1 cellular context compared by ENCODE assay signal in the genomic region with DNA sequence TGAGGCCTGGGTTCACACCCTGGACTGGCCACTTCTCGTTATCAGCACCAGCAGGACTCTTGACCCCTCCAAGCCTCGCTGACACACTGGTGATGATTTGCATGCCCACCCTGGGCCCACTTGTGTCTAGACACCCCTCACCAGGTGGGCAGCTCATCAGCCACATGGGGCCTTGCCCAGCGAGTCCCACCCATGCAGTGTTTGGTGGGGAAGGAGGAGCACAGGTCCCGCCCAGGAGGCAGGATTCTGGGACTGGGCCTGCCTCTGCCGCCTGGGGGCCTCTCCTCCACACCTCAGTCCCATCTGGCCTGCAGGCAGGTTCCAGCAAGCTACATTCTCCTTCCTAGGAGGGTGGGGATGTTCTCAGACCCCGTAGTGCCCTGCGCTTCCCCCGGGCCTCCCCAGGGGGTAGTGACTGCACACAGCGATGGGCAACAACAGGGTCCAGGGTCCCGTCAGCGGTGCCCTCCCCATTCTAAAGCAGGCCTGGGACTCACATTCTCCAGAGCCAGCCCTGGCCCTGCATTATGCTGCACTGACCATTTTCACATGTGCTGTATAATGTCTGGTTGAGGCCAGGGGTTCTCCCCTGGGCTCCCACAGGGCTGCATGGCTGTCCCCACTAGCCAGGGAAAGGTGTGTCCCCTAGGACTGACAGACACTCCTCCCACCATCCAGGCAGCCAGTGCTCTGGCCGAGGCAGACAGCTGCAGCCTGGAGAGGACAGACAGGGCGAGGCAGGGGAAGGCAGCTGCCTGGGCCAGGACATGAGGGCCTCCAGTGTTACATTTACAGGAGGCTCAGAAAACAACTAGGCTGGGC.
TF ChIP-seq lines count a peak whose summit lies in the region.

No MANE protein-coding gene starts in this region.

TF ChIP-seq in HepG2, 621 proteins besides CTCF, POLR2A, EP300 and RAD21 (continued from another document):
- TF ChIP-seq, protein P1, sequence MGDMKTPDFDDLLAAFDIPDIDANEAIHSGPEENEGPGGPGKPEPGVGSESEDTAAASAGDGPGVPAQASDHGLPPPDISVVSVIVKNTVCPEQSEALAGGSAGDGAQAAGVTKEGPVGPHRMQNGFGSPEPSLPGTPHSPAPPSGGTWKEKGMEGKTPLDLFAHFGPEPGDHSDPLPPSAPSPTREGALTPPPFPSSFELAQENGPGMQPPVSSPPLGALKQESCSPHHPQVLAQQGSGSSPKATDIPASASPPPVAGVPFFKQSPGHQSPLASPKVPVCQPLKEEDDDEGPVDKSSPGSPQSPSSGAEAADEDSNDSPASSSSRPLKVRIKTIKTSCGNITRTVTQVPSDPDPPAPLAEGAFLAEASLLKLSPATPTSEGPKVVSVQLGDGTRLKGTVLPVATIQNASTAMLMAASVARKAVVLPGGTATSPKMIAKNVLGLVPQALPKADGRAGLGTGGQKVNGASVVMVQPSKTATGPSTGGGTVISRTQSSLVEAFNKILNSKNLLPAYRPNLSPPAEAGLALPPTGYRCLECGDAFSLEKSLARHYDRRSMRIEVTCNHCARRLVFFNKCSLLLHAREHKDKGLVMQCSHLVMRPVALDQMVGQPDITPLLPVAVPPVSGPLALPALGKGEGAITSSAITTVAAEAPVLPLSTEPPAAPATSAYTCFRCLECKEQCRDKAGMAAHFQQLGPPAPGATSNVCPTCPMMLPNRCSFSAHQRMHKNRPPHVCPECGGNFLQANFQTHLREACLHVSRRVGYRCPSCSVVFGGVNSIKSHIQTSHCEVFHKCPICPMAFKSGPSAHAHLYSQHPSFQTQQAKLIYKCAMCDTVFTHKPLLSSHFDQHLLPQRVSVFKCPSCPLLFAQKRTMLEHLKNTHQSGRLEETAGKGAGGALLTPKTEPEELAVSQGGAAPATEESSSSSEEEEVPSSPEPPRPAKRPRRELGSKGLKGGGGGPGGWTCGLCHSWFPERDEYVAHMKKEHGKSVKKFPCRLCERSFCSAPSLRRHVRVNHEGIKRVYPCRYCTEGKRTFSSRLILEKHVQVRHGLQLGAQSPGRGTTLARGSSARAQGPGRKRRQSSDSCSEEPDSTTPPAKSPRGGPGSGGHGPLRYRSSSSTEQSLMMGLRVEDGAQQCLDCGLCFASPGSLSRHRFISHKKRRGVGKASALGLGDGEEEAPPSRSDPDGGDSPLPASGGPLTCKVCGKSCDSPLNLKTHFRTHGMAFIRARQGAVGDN (CRISPR knock-in tag; IDR thresholded peaks at IDR 0.05), result 0 out of 2 replicates have a peak, but pooled peaks have one; percentile 15
- TF ChIP-seq TBX2 (CRISPR knock-in tag; IDR thresholded peaks at IDR 0.05; ENCODE audit: borderline replicate concordance) (0 out of 2 replicates have a peak, but pooled peaks have one; percentile 18), ZNF232 (CRISPR knock-in tag; IDR thresholded peaks at IDR 0.05; ENCODE audit: borderline replicate concordance) (no peak)
- TF ChIP-seq, protein P2, sequence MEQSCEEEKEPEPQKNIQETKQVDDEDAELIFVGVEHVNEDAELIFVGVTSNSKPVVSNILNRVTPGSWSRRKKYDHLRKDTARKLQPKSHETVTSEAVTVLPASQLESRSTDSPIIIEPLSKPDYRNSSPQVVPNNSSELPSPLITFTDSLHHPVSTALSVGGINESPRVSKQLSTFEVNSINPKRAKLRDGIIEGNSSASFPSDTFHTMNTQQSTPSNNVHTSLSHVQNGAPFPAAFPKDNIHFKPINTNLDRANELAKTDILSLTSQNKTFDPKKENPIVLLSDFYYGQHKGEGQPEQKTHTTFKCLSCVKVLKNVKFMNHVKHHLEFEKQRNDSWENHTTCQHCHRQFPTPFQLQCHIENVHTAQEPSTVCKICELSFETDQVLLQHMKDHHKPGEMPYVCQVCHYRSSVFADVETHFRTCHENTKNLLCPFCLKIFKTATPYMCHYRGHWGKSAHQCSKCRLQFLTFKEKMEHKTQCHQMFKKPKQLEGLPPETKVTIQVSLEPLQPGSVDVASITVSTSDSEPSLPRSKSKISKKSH (CRISPR knock-in tag; IDR thresholded peaks at IDR 0.05; ENCODE audit: borderline replicate concordance), result no peak
